In genomic region chr11:30914143-30914762, GRCh38 we compare ENCODE assay signal across 8 cellular contexts.
DNase-seq lines count a peak whose midpoint lies in the region; ATAC-seq and TF ChIP-seq lines count a peak whose summit lies in the region.

No MANE protein-coding gene starts in this region.

- H3K4me2 ChIP-seq in Loucy (ENCODE audit: low read depth, low read length, poor library complexity, severe bottlenecking), result no peak overlapping the region

- DNase-seq in A172 (ENCODE audit: low spot score), result peak; percentile 27
- DNase-seq in Right ventricle myocardium inferior (ENCODE audit: missing footprints), result peak; percentile 68
- peak; percentile 30 to 56 for DNase-seq in psoas muscle
- DNase-seq in NCI-H510A treated with DMSO at 0.1 percent for 48 hours (lab: John Stamatoyannopoulos, UW), result no peak

- no peaks in the 10 kb centered on the region for H3K36me3 ChIP-seq in Loucy (ENCODE audit: insufficient read depth, low read length)
- H3K36me3 ChIP-seq in psoas muscle (ENCODE audit: insufficient read depth in 1 of 2, low read depth in 1 of 2), result no peaks in the 10 kb centered on the region

- H3K27me3 ChIP-seq in Loucy (ENCODE audit: insufficient read depth, low read length, poor library complexity, severe bottlenecking), result no peaks in the 10 kb centered on the region
- peaks cover 0 to 1% (median 0%) of the 10 kb centered on the region in 3 donors for H3K27me3 ChIP-seq in psoas muscle (ENCODE audit: insufficient read depth in 3 of 3, low read length in 2 of 3)

- no peak overlapping the region for H2AFZ ChIP-seq in Loucy (ENCODE audit: low read length)

- no peaks in the 10 kb centered on the region for H3K4me1 ChIP-seq in Loucy (ENCODE audit: insufficient read depth, low read length, poor library complexity, severe bottlenecking)
- no peaks in the 10 kb centered on the region for H3K4me1 ChIP-seq in psoas muscle

- TF ChIP-seq CTCF in GM12874 (IDR thresholded peaks at IDR 0.05; ENCODE audit: insufficient read depth, low read depth, low read length) (peak; percentile 56), Loucy (conservative IDR thresholded peaks at IDR 0.05; ENCODE audit: low read length) (peak; percentile 29; the same call in 1 of the 2 replicates), VCaP (conservative IDR thresholded peaks at IDR 0.05) (peak; percentile 88), psoas muscle (IDR thresholded peaks at IDR 0.05) (peak; percentile 36)

- no peak overlapping the region for H3K9ac ChIP-seq in Loucy (ENCODE audit: low read depth, low read length, poor library complexity, severe bottlenecking)

- H3K9me2 ChIP-seq in Loucy (replicated peaks; ENCODE audit: low read depth, low read length), result no peaks in the 10 kb centered on the region

- H3K79me2 ChIP-seq in Loucy (ENCODE audit: insufficient read depth, low read length), result no peaks in the 10 kb centered on the region

- WGBS in psoas muscle, 3 donors, result 16 to 18% (median 16%) methylated on average over 8 of the region's 8 CpGs

- H3F3A ChIP-seq in Loucy (ENCODE audit: low read depth), result no peaks in the 10 kb centered on the region

- intact Hi-C loops in Right ventricle myocardium inferior (cut with DNase I), result loop anchor here (10.0 kb wide), 3 partner anchors 59 to 1479 kb away; no protein-coding TSS in a partner anchor
- intact Hi-C loops in psoas muscle (cut with DNase I), result loop anchor here in 1 of 2 donors (10.0 kb wide), 1 partner anchor 789 kb away; no protein-coding TSS in a partner anchor

- no peak overlapping the region for H3K4me3 ChIP-seq in Loucy (ENCODE audit: low read length, poor library complexity, severe bottlenecking)
- no peak overlapping the region for H3K4me3 ChIP-seq in psoas muscle

- H3K27ac ChIP-seq in VCaP (no peak overlapping the region), psoas muscle (no peak overlapping the region)

- H4K20me1 ChIP-seq in Loucy (ENCODE audit: insufficient read depth, low read length, poor library complexity, severe bottlenecking), result no peaks in the 10 kb centered on the region

- H3K9me3 ChIP-seq in Loucy (ENCODE audit: insufficient read depth, low read depth, low read length) (no peaks in the 10 kb centered on the region), psoas muscle (no peaks in the 10 kb centered on the region)

- ATAC-seq in Right ventricle myocardium inferior, result peak; percentile 82
- ATAC-seq in psoas muscle, result peak in 2 of 4 donors; percentile 32 to 43
- ATAC-seq in HG03439 (IDR thresholded peaks at IDR 0.05; ENCODE audit: unreplicated experiment), result no peak

Comparison
In these comparisons a context has a peak if more than half of its experiments do, and no peak if none do; other contexts are left out.
1. CTCF ChIP-seq: peak in every context shown above with its lines; median percentile 88 in VCaP; 56 in GM12874; 36 in psoas muscle; 29 in Loucy.